In genomic region chr11:67606477-67607295, GRCh38 we compare ENCODE assay signal across 8 cellular contexts. TPM values are rescaled to one million over a fixed set of nuclear protein-coding genes. Genes with fewer than 3 reads are reported as not detected.
DNase-seq lines count a peak whose midpoint lies in the region; ATAC-seq lines count a peak whose summit lies in the region.

NDUFV1 (plus strand) TSS chr11:67606936; CDS start chr11:67607005, 69 bp downstream.

- H3K18ac ChIP-seq in mesendoderm (ENCODE audit: low read length), result no peak within 1 kb of the TSS

- H2BK15ac ChIP-seq in mesendoderm (replicated peaks; ENCODE audit: low read depth), result no peak within 1 kb of the TSS

- no peak within 1 kb of the TSS for H3K23ac ChIP-seq in mesendoderm (ENCODE audit: low read length)

- peaks cover 7% of the 10 kb centered on the region for H3K79me1 ChIP-seq in mesendoderm (ENCODE audit: low read length)

- peak within 1 kb of the TSS; percentile 83 for H3K4me3 ChIP-seq in effector memory CD4-positive, alpha-beta T cell (ENCODE audit: insufficient read depth, low read depth, low read length, poor library complexity, severe bottlenecking)
- peak within 1 kb of the TSS; percentile 90 for H3K4me3 ChIP-seq in mesendoderm (ENCODE audit: low read length)

- H2BK5ac ChIP-seq in mesendoderm (ENCODE audit: low read length), result no peak within 1 kb of the TSS

- no peak within 1 kb of the TSS for H4K8ac ChIP-seq in mesendoderm (ENCODE audit: low read depth, low read length)

- H3K27ac ChIP-seq in effector memory CD4-positive, alpha-beta T cell (ENCODE audit: insufficient read depth, low read length, poor library complexity, severe bottlenecking), result peak within 1 kb of the TSS; percentile 76
- no peak within 1 kb of the TSS for H3K27ac ChIP-seq in mesendoderm (ENCODE audit: low read depth, low read length)

- ATAC-seq in GM19468 (IDR thresholded peaks at IDR 0.05; ENCODE audit: extremely low read depth, unreplicated experiment), result peak; percentile 94

- peaks cover 2% of the 10 kb centered on the region for H3K79me2 ChIP-seq in mesendoderm (ENCODE audit: control insufficient read depth, insufficient read depth, low read length)

- H4K5ac ChIP-seq in mesendoderm (ENCODE audit: low read length), result no peak within 1 kb of the TSS

- no CpG with 5 or more reads among the region's 70 CpGs for WGBS in mesendoderm (ENCODE audit: extremely low coverage, insufficient coverage, low lambda C conversion rate)

- no peaks in the 10 kb centered on the region for H3K27me3 ChIP-seq in effector memory CD4-positive, alpha-beta T cell (replicated peaks; ENCODE audit: control insufficient read depth, insufficient read depth, low read length, poor library complexity, severe bottlenecking)
- no peaks in the 10 kb centered on the region for H3K27me3 ChIP-seq in mesendoderm (ENCODE audit: insufficient read depth, low read length, poor library complexity)

- H2BK120ac ChIP-seq in mesendoderm (ENCODE audit: low read depth, low read length), result no peak within 1 kb of the TSS

- H2AK5ac ChIP-seq in mesendoderm (ENCODE audit: low read length), result no peak within 1 kb of the TSS

- H3K9ac ChIP-seq in mesendoderm (ENCODE audit: low read length), result peak within 1 kb of the TSS; percentile 87

- peaks cover 17% of the 10 kb centered on the region for H3K4me1 ChIP-seq in effector memory CD4-positive, alpha-beta T cell (ENCODE audit: control insufficient read depth, insufficient read depth, low read length, poor library complexity, severe bottlenecking)
- no peaks in the 10 kb centered on the region for H3K4me1 ChIP-seq in mesendoderm (ENCODE audit: control insufficient read depth, low read depth, low read length)

- H3K9me3 ChIP-seq in effector memory CD4-positive, alpha-beta T cell (ENCODE audit: control insufficient read depth, low read length), result no peaks in the 10 kb centered on the region

- H3K4me2 ChIP-seq in mesendoderm (ENCODE audit: low read length), result peak within 1 kb of the TSS; percentile 90

- H3K36me3 ChIP-seq in effector memory CD4-positive, alpha-beta T cell (ENCODE audit: control insufficient read depth, insufficient read depth, low read length), result peaks cover 33% of the 10 kb centered on the region
- H3K36me3 ChIP-seq in mesendoderm (ENCODE audit: control insufficient read depth, insufficient read depth, low read length), result no peaks in the 10 kb centered on the region

- H3K4ac ChIP-seq in mesendoderm (ENCODE audit: low read depth, low read length), result peak within 1 kb of the TSS; percentile 56

- peak within 1 kb of the TSS; percentile 82 for H3K56ac ChIP-seq in mesendoderm (ENCODE audit: low read length)

- DNase-seq in COLO829 (ENCODE audit: low spot score), result peak; percentile 68
- peak; percentile 91 for DNase-seq in HT1080 (ENCODE audit: low read depth)
- peak; percentile 95 for DNase-seq in NOMO-1 (lab: John Stamatoyannopoulos, UW; ENCODE audit: unreplicated experiment in 2 of 2)
- DNase-seq in activated CD8-positive, alpha-beta memory T cell treated with anti-CD3 and anti-CD28 coated beads for 4 hours (ENCODE audit: low read depth in 2 of 2), result peak; percentile 90 to 93
- DNase-seq in effector memory CD4-positive, alpha-beta T cell, result peak; percentile 89 to 92 (median 92)
- DNase-seq in mesendoderm, result peak; percentile 98
- peak; percentile 92 for DNase-seq in stimulated activated CD8-positive, alpha-beta memory T cell treated with anti-CD3 and anti-CD28 coated beads, Interleukin-15, amount 100 ng/mL, for 1 hour (ENCODE audit: low read depth)

RNA-seq across cellular contexts. Expression of gene NDUFV1, which starts in this region (rescaled TPM):
- total RNA-seq in HT1080 (2014; rRNA removed; shearing (Covaris generic)), result 202 and 217 TPM in 2 replicates
- polyA plus RNA-seq in HT1080 (2015; cell fraction: cytosol; rRNA removed), result 136 and 158 TPM in 2 replicates
- polyA plus RNA-seq in HT1080 (2015; cell fraction: nucleus; rRNA removed), result 321 and 330 TPM in 2 replicates
- polyA plus RNA-seq in mesendoderm (2013, experiment 1 of 2), result 58.8 TPM
- polyA plus RNA-seq in mesendoderm (2013, experiment 2 of 2), result 56.6 TPM
